ENCODE assay signal across 9 cellular contexts in genomic region chr14:89349196-89350008, GRCh38.
DNase-seq lines count a peak whose midpoint lies in the region; ATAC-seq, FAIRE-seq and TF ChIP-seq lines count a peak whose summit lies in the region.
"Had no signal": no experiment of that assay in that cellular context is flagged by ENCODE, and none has a peak within 500 bp of the region (broad histone marks: within the 10 kb centered on the region; RNA-seq: fewer than 3 reads in every experiment).

No MANE protein-coding gene starts in this region.

- H3K36me3 Mint-ChIP-seq in astrocyte (ENCODE audit: low read depth, unreplicated experiment) (peaks cover 27% of the 10 kb centered on the region), memory B cell (peaks cover 30% of the 10 kb centered on the region)

- DNase-seq in COLO668 (lab: John Stamatoyannopoulos, UW; ENCODE audit: unreplicated experiment) (peak; percentile 96), NCI-H1694 (lab: John Stamatoyannopoulos, UW) (peak; percentile 100), astrocyte (ENCODE audit: low read depth) (peak; percentile 41), memory B cell (ENCODE audit: low spot score in 2 of 2) (no peak), RPMI8226 (no peak), NK-92 (lab: John Stamatoyannopoulos, UW; ENCODE audit: unreplicated experiment) (no peak)
- DNase-seq in stimulated activated CD4-positive, alpha-beta T cell treated with anti-CD3 and anti-CD28 coated beads, Interleukin-4, amount 100 ng/mL, for 4 hours, result no peak

- H3K27me3 ChIP-seq in astrocyte (ENCODE audit: insufficient read depth, low read length), result no peaks in the 10 kb centered on the region

- H3K9me3 Mint-ChIP-seq in astrocyte (ENCODE audit: unreplicated experiment), result no peaks in the 10 kb centered on the region
- no peaks in the 10 kb centered on the region for H3K9me3 Mint-ChIP-seq in memory B cell
- H3K9me3 Mint-ChIP-seq: activated naive CD4-positive, alpha-beta T cell treated with anti-CD3 and anti-CD28 coated beads, Interleukin-2, amount 50 U/mL, for 24 hours had no signal

- no peak overlapping the region for H3K4me3 ChIP-seq in astrocyte (ENCODE audit: insufficient read depth, low read depth, low read length)

- H3K27ac Mint-ChIP-seq in astrocyte (ENCODE audit: unreplicated experiment), result peak overlapping the region; percentile 4
- H3K27ac Mint-ChIP-seq in memory B cell, result peak overlapping the region; percentile 41

- H4K20me1 ChIP-seq in astrocyte (ENCODE audit: insufficient read depth, low read length), result peaks cover 29% of the 10 kb centered on the region

- H3K36me3 ChIP-seq in astrocyte (ENCODE audit: insufficient read depth, low read length), result peaks cover 3% of the 10 kb centered on the region

- H3K27me3 Mint-ChIP-seq in astrocyte (ENCODE audit: low read depth, unreplicated experiment) (no peaks in the 10 kb centered on the region), memory B cell (no peaks in the 10 kb centered on the region)
- H3K27me3 Mint-ChIP-seq: activated naive CD4-positive, alpha-beta T cell treated with anti-CD3 and anti-CD28 coated beads, Interleukin-2, amount 50 U/mL, for 24 hours had no signal

- no peaks in the 10 kb centered on the region for H3K9me3 ChIP-seq in astrocyte (ENCODE audit: insufficient read depth, low read depth, low read length)

- FAIRE-seq in astrocyte (lab: Jason Lieb, UNC), result no peak

- H3K4me3 Mint-ChIP-seq in astrocyte (ENCODE audit: unreplicated experiment) (no peak overlapping the region), memory B cell (no peak overlapping the region)

- no peak overlapping the region for H2AFZ ChIP-seq in astrocyte (ENCODE audit: low read depth, low read length)

- H3K4me1 Mint-ChIP-seq in astrocyte (ENCODE audit: low read depth, unreplicated experiment), result peaks cover 29% of the 10 kb centered on the region
- peaks cover 45% of the 10 kb centered on the region for H3K4me1 Mint-ChIP-seq in memory B cell

- TF ChIP-seq CTCF in astrocyte (IDR thresholded peaks at IDR 0.05; ENCODE audit: insufficient read depth, low read depth, low read length), result no peak

- no peak overlapping the region for H3K27ac ChIP-seq in astrocyte (ENCODE audit: low read depth, low read length)

- peaks cover 48% of the 10 kb centered on the region for H3K79me2 ChIP-seq in astrocyte (ENCODE audit: insufficient read depth, low read length)

- ATAC-seq in memory B cell (ENCODE audit: low read depth) (peak; percentile 67), GM21786 (IDR thresholded peaks at IDR 0.05; ENCODE audit: unreplicated experiment) (no peak)

- peaks cover 14% of the 10 kb centered on the region for H3K4me1 ChIP-seq in astrocyte (ENCODE audit: insufficient read depth, low read length)

- H3K4me2 ChIP-seq in astrocyte (ENCODE audit: low read length), result no peak overlapping the region

- no peak overlapping the region for H3K9ac ChIP-seq in astrocyte (ENCODE audit: low read length)

Comparison
In these comparisons a context has a peak if more than half of its experiments do, and no peak if none do; other contexts are left out.
1. DNase-seq: peak in COLO668 (single experiment), NCI-H1694 (single experiment) and astrocyte (single experiment); none in memory B cell (0 of 2), stimulated activated CD4-positive, alpha-beta T cell treated with anti-CD3 and anti-CD28 coated beads, Interleukin-4, amount 100 ng/mL, for 4 hours (0 of 2), RPMI8226 (single experiment) and NK-92 (single experiment).